In the genomic region with DNA sequence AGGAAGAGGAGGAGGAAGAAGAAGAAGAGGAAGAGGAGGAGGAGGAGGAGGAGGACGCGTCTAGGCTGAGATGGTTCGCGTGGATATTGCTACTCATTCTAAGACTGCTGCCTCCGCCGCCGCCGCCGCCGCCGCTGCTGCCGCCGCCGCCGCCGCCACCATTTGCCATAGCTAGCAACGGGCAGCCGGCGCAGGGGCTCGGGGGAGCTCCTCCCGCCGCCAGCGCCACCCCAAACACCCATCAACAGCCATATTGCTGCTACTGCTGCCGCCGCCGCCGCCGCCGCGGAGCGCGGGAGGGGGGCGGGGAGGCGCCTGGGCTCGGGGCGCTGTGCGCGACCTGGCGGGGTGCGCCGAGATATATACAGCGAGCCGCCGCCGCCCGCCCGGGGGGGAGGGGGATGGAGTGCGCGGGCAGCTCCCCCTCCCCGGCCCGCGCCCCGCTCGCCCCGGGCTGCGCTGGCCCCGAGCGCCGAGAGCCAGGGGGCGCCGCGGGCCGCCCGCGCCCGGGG, we compare ENCODE assay signal across 9 cellular contexts. TPM values are rescaled to one million over a fixed set of nuclear protein-coding genes. Genes with fewer than 3 reads are reported as not detected.
A peak's percentile ranks its signal among the peaks of the same experiment; 100 is the strongest.
DNase-seq lines count a peak whose midpoint lies in the region; ATAC-seq, FAIRE-seq and TF ChIP-seq lines count a peak whose summit lies in the region.
"Had no signal": no experiment of that assay in that cellular context is flagged by ENCODE, and none has a peak within 500 bp of the region (broad histone marks: within the 10 kb centered on the region; RNA-seq: fewer than 3 reads in every experiment).

TSS of gene KCNMA1 (minus strand) at position 335 of the 512 bp plus-strand sequence.

- no peak for FAIRE-seq in HepG2 (lab: Jason Lieb, UNC)
- FAIRE-seq: endometrium had no signal

- ATAC-seq in HepG2 = no peak
- ATAC-seq in GM19397 (IDR thresholded peaks at IDR 0.05; ENCODE audit: unreplicated experiment) = no peak
- ATAC-seq in GM21723 (IDR thresholded peaks at IDR 0.05; ENCODE audit: unreplicated experiment) = no peak
- ATAC-seq in HG03045 (IDR thresholded peaks at IDR 0.05; ENCODE audit: unreplicated experiment) = no peak

- intact Hi-C loops in HepG2 (cut with micrococcal nuclease; ENCODE audit: unreplicated experiment) = no loop called here

- TF ChIP-seq POLR2A in HepG2 (IDR thresholded peaks at IDR 0.05; ENCODE audit: insufficient read depth in 1 of 2, low read depth in 2 of 2, low read length in 2 of 2) = no peak

- no peak for TF ChIP-seq EP300 in HepG2 (IDR thresholded peaks at IDR 0.05; ENCODE audit: low read depth in 2 of 2, low read length in 2 of 2)
- TF ChIP-seq EP300 in HepG2 (CRISPR knock-in tag; IDR thresholded peaks at IDR 0.05; ENCODE audit: borderline replicate concordance) = no peak

- no peaks in the 10 kb centered on the region for H3K9me3 Mint-ChIP-seq in nephron

- no peak for DNase-seq in HepG2 (ENCODE audit: low spot score)
- DNase-seq in SW 1271 (lab: John Stamatoyannopoulos, UW) = peak; percentile 7 to 17
- peak; percentile 55 for DNase-seq in fibroblast of gingiva (ENCODE audit: low read depth)

- 3% methylated on average over 66 of the region's 66 CpGs for WGBS in liver
- WGBS in HepG2 (ENCODE audit: low lambda C conversion rate) = 68% methylated on average over 16 of the region's 66 CpGs

- H3K4me1 ChIP-seq in liver (ENCODE audit: control insufficient read depth in 4 of 4, insufficient read depth in 4 of 4, low read length in 3 of 4) (peaks cover 7 to 37% (median 25%) of the 10 kb centered on the region in 4 donors), HepG2 (ENCODE audit: insufficient read depth, low read length) (no peaks in the 10 kb centered on the region)

- no TSS peak for BruUV-seq in HepG2 (replicated peaks; lab: Mats Ljungman, UMichigan)

- H3K9me3 ChIP-seq in liver (ENCODE audit: control insufficient read depth in 4 of 4, low read length in 3 of 4) (no peaks in the 10 kb centered on the region), HepG2 (ENCODE audit: low read length) (no peaks in the 10 kb centered on the region)

- no peaks in the 10 kb centered on the region for H3K79me2 ChIP-seq in HepG2 (ENCODE audit: insufficient read depth, low read length)

- no peak within 1 kb of the TSS for H3K9ac ChIP-seq in liver (ENCODE audit: low read depth in 1 of 2, low read length in 2 of 2)
- no peak within 1 kb of the TSS for H3K9ac ChIP-seq in HepG2 (ENCODE audit: insufficient read depth, low read depth, low read length)

- H4K20me1 ChIP-seq in HepG2 (ENCODE audit: insufficient read depth, low read length) = no peaks in the 10 kb centered on the region

- no peak within 1 kb of the TSS for H2AFZ ChIP-seq in HepG2 (ENCODE audit: low read length)

- peak within 1 kb of the TSS in 1 of 3 experiments; percentile 68 for H3K27ac Mint-ChIP-seq in nephron

- in situ Hi-C loops in HepG2 (cut with HindIII; ENCODE audit: extremely low pct_ligation_motif_present, low pct_unique_long_range_greater_than_20kb) = no loop called here

- CTCF ChIA-PET in HepG2 (lab: Yijun Ruan, JAX; ENCODE audit: low intra/inter-chr PET ratio, low total read pairs) = no interaction called here

- TF ChIP-seq CTCF in liver (IDR thresholded peaks at IDR 0.05; ENCODE audit: low read depth, low read length, missing input control) (no peak), HepG2 (CRISPR knock-in tag; IDR thresholded peaks at IDR 0.05) (no peak), nephron (IDR thresholded peaks at IDR 0.05; ENCODE audit: unreplicated experiment in 3 of 3) (no peak)

- H3K4me3 ChIP-seq in liver (ENCODE audit: low read depth in 1 of 3, low read length in 3 of 3) = peak within 1 kb of the TSS; percentile 64 to 81 (median 77)
- H3K4me3 ChIP-seq in HepG2 (replicated peaks in 1 of 3; ENCODE audit: insufficient read depth in 1 of 3, low read depth in 2 of 3, low read length in 3 of 3) = no peak within 1 kb of the TSS

- POLR2A ChIA-PET in HepG2 (lab: Yijun Ruan, JAX) = no interaction called here

- no peaks in the 10 kb centered on the region for H3K36me3 ChIP-seq in liver (ENCODE audit: control insufficient read depth in 4 of 4, insufficient read depth in 3 of 4, low read depth in 1 of 4, low read length in 3 of 4)
- no peaks in the 10 kb centered on the region for H3K36me3 ChIP-seq in HepG2 (replicated peaks in 1 of 2; ENCODE audit: control insufficient read depth in 1 of 2, insufficient read depth in 2 of 2, low read length in 2 of 2)

- TF ChIP-seq RAD21 in liver (IDR thresholded peaks at IDR 0.05) (no peak), HepG2 (CRISPR knock-in tag; IDR thresholded peaks at IDR 0.05) (no peak)

- H3K4me3 Mint-ChIP-seq in nephron = peak within 1 kb of the TSS; percentile 90 to 94 (median 94)

- no peak within 1 kb of the TSS for H3K27ac ChIP-seq in liver (ENCODE audit: low read depth in 1 of 2, low read length in 2 of 2)
- H3K27ac ChIP-seq in HepG2 (ENCODE audit: extremely low read length, insufficient read depth, low read length) = no peak within 1 kb of the TSS

- no peak within 1 kb of the TSS for H3K4me2 ChIP-seq in HepG2 (ENCODE audit: low read depth, low read length)

- H3K27me3 Mint-ChIP-seq in nephron (ENCODE audit: low read depth) = peaks cover 84% of the 10 kb centered on the region

- H3K27me3 ChIP-seq in liver (ENCODE audit: control insufficient read depth in 4 of 4, insufficient read depth in 4 of 4, low read length in 3 of 4) = peaks cover 0 to 6% (median 0%) of the 10 kb centered on the region in 4 donors
- peaks cover 4 to 30% of the 10 kb centered on the region in 2 experiments; a peak in 4 of 5 replicates for H3K27me3 ChIP-seq in HepG2 (ENCODE audit: control insufficient read depth in 1 of 2, insufficient read depth in 2 of 2, low read length in 2 of 2)

- peaks cover 27% of the 10 kb centered on the region for H3K4me1 Mint-ChIP-seq in nephron

- no peaks in the 10 kb centered on the region for H3K36me3 Mint-ChIP-seq in nephron (ENCODE audit: low read depth)

TF ChIP-seq in liver, 16 proteins besides CTCF, POLR2A, EP300 and RAD21 (continues in another document):
- no peak for TF ChIP-seq EGR1 (IDR thresholded peaks at IDR 0.05; ENCODE audit: low read depth in 2 of 2)
- no peak for TF ChIP-seq YY1 (IDR thresholded peaks at IDR 0.05)
- TF ChIP-seq NR2F2 (IDR thresholded peaks at IDR 0.05) = no peak
- TF ChIP-seq HNF4G (IDR thresholded peaks at IDR 0.05) = no peak
- TF ChIP-seq FOXA2 (IDR thresholded peaks at IDR 0.05) = no peak
- TF ChIP-seq FOXA1 (IDR thresholded peaks at IDR 0.05) = no peak
- TF ChIP-seq GABPA (IDR thresholded peaks at IDR 0.05 in 1 of 2, conservative IDR thresholded peaks at IDR 0.05 in 1 of 2) = no peak

TF ChIP-seq in HepG2, 621 proteins besides CTCF, POLR2A, EP300 and RAD21 (continues in another document):
- no peak for TF ChIP-seq HOXD1 (CRISPR knock-in tag; IDR thresholded peaks at IDR 0.05)
- TF ChIP-seq, protein P1, sequence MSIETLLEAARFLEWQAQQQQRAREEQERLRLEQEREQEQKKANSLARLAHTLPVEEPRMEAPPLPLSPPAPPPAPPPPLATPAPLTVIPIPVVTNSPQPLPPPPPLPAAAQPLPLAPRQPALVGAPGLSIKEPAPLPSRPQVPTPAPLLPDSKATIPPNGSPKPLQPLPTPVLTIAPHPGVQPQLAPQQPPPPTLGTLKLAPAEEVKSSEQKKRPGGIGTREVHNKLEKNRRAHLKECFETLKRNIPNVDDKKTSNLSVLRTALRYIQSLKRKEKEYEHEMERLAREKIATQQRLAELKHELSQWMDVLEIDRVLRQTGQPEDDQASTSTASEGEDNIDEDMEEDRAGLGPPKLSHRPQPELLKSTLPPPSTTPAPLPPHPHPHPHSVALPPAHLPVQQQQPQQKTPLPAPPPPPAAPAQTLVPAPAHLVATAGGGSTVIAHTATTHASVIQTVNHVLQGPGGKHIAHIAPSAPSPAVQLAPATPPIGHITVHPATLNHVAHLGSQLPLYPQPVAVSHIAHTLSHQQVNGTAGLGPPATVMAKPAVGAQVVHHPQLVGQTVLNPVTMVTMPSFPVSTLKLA (IDR thresholded peaks at IDR 0.05) = no peak
- TF ChIP-seq, protein P2, sequence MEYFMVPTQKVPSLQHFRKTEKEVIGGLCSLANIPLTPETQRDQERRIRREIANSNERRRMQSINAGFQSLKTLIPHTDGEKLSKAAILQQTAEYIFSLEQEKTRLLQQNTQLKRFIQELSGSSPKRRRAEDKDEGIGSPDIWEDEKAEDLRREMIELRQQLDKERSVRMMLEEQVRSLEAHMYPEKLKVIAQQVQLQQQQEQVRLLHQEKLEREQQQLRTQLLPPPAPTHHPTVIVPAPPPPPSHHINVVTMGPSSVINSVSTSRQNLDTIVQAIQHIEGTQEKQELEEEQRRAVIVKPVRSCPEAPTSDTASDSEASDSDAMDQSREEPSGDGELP (IDR thresholded peaks at IDR 0.05; ENCODE audit: borderline replicate concordance, low read depth) = no peak

RNA-seq across cellular contexts. Expression of gene KCNMA1, which starts in this region (rescaled TPM):
- total RNA-seq in liver (1 to 10 TPM; 2.5 to 9.7 TPM), HepG2 (2016; rRNA removed; fragmentation: Illumina TruSeq; extraction: Trizol) (0.02 TPM in 1 of 2 replicates, not detected in the other)
- polyA plus RNA-seq in liver (1 to 10 TPM; 2.9 to 6.6 TPM), HepG2 (2011; rRNA removed) (not detected in 2 replicates)
- total RNA-seq in HepG2 (2016; cell fraction: cytosol; rRNA removed; fragmentation: Illumina TruSeq; extraction: Trizol; ENCODE audit: low read depth) = not detected in 2 replicates
- not detected in 2 replicates for total RNA-seq in HepG2 (2016; cell fraction: insoluble cytoplasmic fraction; rRNA removed; fragmentation: Illumina TruSeq; extraction: Trizol)
- not detected in 2 replicates for total RNA-seq in HepG2 (2016; cell fraction: membrane; rRNA removed; fragmentation: Illumina TruSeq; extraction: Trizol)
- total RNA-seq in HepG2 (2016; cell fraction: nucleus; rRNA removed; fragmentation: Illumina TruSeq; extraction: Trizol) = not detected in 2 replicates
- polyA plus RNA-seq in HepG2 (2011; cell fraction: cytosol; rRNA removed) = not detected in 2 replicates
- polyA plus RNA-seq in HepG2 (2011; cell fraction: nucleus; rRNA removed) = 0.07 TPM in 1 of 2 replicates, not detected in the other
- not detected in 2 replicates for polyA plus RNA-seq in HepG2 (2012)
- not detected in 2 replicates for polyA plus RNA-seq in HepG2 (2016; cell fraction: cytosol; fragmentation: Illumina TruSeq; extraction: Trizol; ENCODE audit: low read depth)
- polyA plus RNA-seq in HepG2 (2016; cell fraction: insoluble cytoplasmic fraction; fragmentation: Illumina TruSeq; extraction: Trizol; ENCODE audit: low read depth) = not detected in 2 replicates
- not detected in 2 replicates for polyA plus RNA-seq in HepG2 (2016; cell fraction: membrane; fragmentation: Illumina TruSeq; extraction: Trizol; ENCODE audit: low read depth)
- polyA plus RNA-seq in HepG2 (2016; cell fraction: nucleus; fragmentation: Illumina TruSeq; extraction: Trizol; ENCODE audit: insufficient read depth, low read depth) = not detected in 2 replicates
- 0.28 TPM in 1 of 2 replicates, not detected in the other for polyA minus RNA-seq in HepG2 (2011; rRNA and poly(A)+ RNA removed; ENCODE audit: low replicate concordance)
- polyA minus RNA-seq in HepG2 (2011; cell fraction: cytosol; rRNA and poly(A)+ RNA removed) = not detected in 2 replicates
- not detected in 2 replicates for polyA minus RNA-seq in HepG2 (2011; cell fraction: nucleus; rRNA and poly(A)+ RNA removed)

Comparison
In these comparisons a context has a peak if more than half of its experiments do, and no peak if none do; other contexts are left out.
1. H3K4me3 ChIP-seq: peak in liver (3 of 3); none in HepG2 (0 of 3).